Comparison of ENCODE assay signal across 13 cellular contexts in the genomic region with DNA sequence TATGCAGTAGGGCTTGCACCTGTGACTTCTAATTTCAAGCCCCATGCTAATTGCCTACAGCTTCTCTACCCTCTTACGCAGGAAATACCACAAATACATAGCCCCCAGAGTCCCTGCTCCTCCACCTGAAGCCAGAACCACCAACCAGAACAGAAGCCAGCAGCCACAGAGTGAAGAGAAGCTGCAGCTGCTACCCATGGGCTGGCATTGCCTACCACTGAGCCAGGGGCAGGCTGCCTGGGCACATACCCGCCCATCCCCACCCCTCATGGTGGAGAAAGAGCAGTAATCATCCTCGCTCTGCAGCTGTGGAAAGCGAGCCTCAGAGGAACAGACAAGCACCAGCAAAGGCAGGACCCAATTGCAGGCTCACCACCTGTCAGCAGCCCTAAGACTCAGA.
"Had no signal": no experiment of that assay in that cellular context is flagged by ENCODE, and none has a peak within 500 bp of the region (broad histone marks: within the 10 kb centered on the region; RNA-seq: fewer than 3 reads in every experiment).

No MANE protein-coding gene starts in this region.

- H3K9me3 ChIP-seq: left lung, neutrophil had no signal

- DNase-seq: activated CD4-positive, alpha-beta memory T cell treated with anti-CD3 and anti-CD28 coated beads for 36 hours; activated CD4-positive, alpha-beta T cell treated with anti-CD3 and anti-CD28 coated beads for 1 hour; activated effector memory CD4-positive, alpha-beta T cell treated with anti-CD3 and anti-CD28 coated beads, Interleukin-2, amount 50 U/mL, for 16 hours; activated T-cell treated with anti-CD3 and anti-CD28 coated beads, Interleukin-2, amount 50 U/mL, for 4 hours; foreskin melanocyte; heart left ventricle; mesendoderm; small intestine; substantia nigra; T-helper 9 cell had no signal

- H3K9me3 Mint-ChIP-seq: activated CD4-positive, alpha-beta memory T cell treated with anti-CD3 and anti-CD28 coated beads for 36 hours; activated T-cell treated with anti-CD3 and anti-CD28 coated beads, Interleukin-2, amount 50 U/mL, for 4 hours had no signal

- H3K4me3 ChIP-seq: heart left ventricle, left lung had no signal

- H3K27ac ChIP-seq: heart left ventricle, left lung, neutrophil had no signal

- H3K36me3 Mint-ChIP-seq: activated CD4-positive, alpha-beta memory T cell treated with anti-CD3 and anti-CD28 coated beads for 36 hours; activated naive CD8-positive, alpha-beta T cell had no signal

- H3K4me3 Mint-ChIP-seq: activated CD4-positive, alpha-beta memory T cell treated with anti-CD3 and anti-CD28 coated beads for 36 hours; activated T-cell treated with anti-CD3 and anti-CD28 coated beads, Interleukin-2, amount 50 U/mL, for 4 hours had no signal

- ATAC-seq: activated T-cell treated with anti-CD3 and anti-CD28 coated beads, Interleukin-2, amount 50 U/mL, for 4 hours; heart left ventricle; left lung had no signal

- H3K27ac Mint-ChIP-seq: activated CD4-positive, alpha-beta memory T cell treated with anti-CD3 and anti-CD28 coated beads for 36 hours; activated naive CD8-positive, alpha-beta T cell had no signal

- H3K36me3 ChIP-seq: heart left ventricle, left lung, neutrophil had no signal
